Comparison of ENCODE assay signal across 31 cellular contexts in the genomic region with DNA sequence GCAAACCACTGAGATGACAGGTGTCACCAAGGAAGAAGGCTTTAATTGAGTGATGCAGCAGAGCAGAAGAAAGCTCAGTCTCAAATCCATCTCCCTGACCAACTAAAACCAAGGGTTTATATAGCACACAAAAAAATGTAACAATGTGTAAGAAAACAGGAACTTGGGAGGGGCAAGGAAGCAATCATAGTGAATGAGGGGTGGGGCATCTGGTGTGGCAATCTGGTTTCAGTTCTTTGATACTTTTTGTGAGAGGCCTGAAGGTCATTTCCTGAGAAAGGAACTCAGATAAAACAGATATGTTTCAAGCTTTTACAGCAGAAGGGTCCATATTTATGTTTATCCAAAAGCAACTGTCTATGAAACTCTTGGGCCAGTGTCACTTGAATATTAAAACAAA. TPM values are rescaled to one million over a fixed set of nuclear protein-coding genes. Genes with fewer than 3 reads are reported as not detected.
DNase-seq lines count a peak whose midpoint lies in the region; ATAC-seq, FAIRE-seq and TF ChIP-seq lines count a peak whose summit lies in the region.
"Had no signal": no experiment of that assay in that cellular context is flagged by ENCODE, and none has a peak within 500 bp of the region (broad histone marks: within the 10 kb centered on the region; RNA-seq: fewer than 3 reads in every experiment).

No MANE protein-coding gene starts in this region.

- CTCF ChIA-PET in A549 (lab: Yijun Ruan, JAX), result interaction anchor here (1.0 to 2.8 kb wide), 5 partner anchors 10 to 32 kb away, joined by 3 to 16 read pairs (median 4); no protein-coding TSS in a partner anchor

- POLR2A ChIA-PET in A549 (lab: Yijun Ruan, JAX), result no interaction called here

- TF ChIP-seq POLR2A in A549 (IDR thresholded peaks at IDR 0.05; ENCODE audit: low read length) (no peak), suprapubic skin (IDR thresholded peaks at IDR 0.05) (no peak)

- TF ChIP-seq EP300 in A549 (IDR thresholded peaks at IDR 0.05) (no peak), suprapubic skin (IDR thresholded peaks at IDR 0.05) (no peak)

- no peaks in the 10 kb centered on the region for H3K27me3 ChIP-seq in suprapubic skin
- H3K27me3 ChIP-seq: brain microvascular endothelial cell, esophagus squamous epithelium, SJCRH30, testis had no signal

- no peak for TF ChIP-seq RAD21 in A549 (conservative IDR thresholded peaks at IDR 0.05 in 1 of 2, IDR thresholded peaks at IDR 0.05 in 1 of 2)

- ATAC-seq in A549, result no peak
- ATAC-seq: left ventricle myocardium superior; stimulated activated naive CD8-positive, alpha-beta T cell treated with anti-CD3 and anti-CD28 coated beads, Interleukin-15, Interleukin-2, amounts not matched to agents 100 U/mL and 50 U/mL, for 24 hours had no signal

- H3K9me3 ChIP-seq in A549 (no peaks in the 10 kb centered on the region), suprapubic skin (no peaks in the 10 kb centered on the region)
- H3K9me3 ChIP-seq: HAP-1, testis had no signal

- DNase-seq in A549 (ENCODE audit: low read depth in 1 of 2, low spot score in 1 of 2) (no peak), GM19239 (ENCODE audit: insufficient read length, low spot score) (no peak), NOMO-1 treated with DMSO at 0.1 percent for 48 hours (lab: John Stamatoyannopoulos, UW; ENCODE audit: unreplicated experiment) (peak; percentile 73), NCI-H146 treated with DMSO at 0.1 percent for 48 hours (lab: John Stamatoyannopoulos, UW; ENCODE audit: unreplicated experiment) (no peak), NCI-H2196 (lab: John Stamatoyannopoulos, UW; ENCODE audit: unreplicated experiment) (no peak), suprapubic skin (ENCODE audit: low spot score in 2 of 2) (no peak)
- DNase-seq: activated CD4-positive, alpha-beta T cell treated with anti-CD3 and anti-CD28 coated beads, Interleukin-2, amount 10 ng/mL, durations not matched to agents 24 days and 14 days; activated naive CD4-positive, alpha-beta T cell treated with anti-CD3 and anti-CD28 coated beads, Interleukin-2, amount 50 U/mL, for 16 hours; amniotic stem cell; brain microvascular endothelial cell; cerebellar nuclear complex; esophagus squamous epithelium; Kasumi-1; kidney; left ventricle myocardium superior; NCI-H1105; NCI-H2029 treated with DMSO at 0.1 percent for 48 hours; NCI-H2227 treated with DMSO at 0.1 percent for 48 hours; NCI-H526 treated with DMSO at 0.1 percent for 48 hours; SJCRH30; small intestine; stimulated activated naive CD8-positive, alpha-beta T cell treated with anti-CD3 and anti-CD28 coated beads, Interleukin-15, Interleukin-2, amounts not matched to agents 100 U/mL and 50 U/mL, for 24 hours; SW 1271; T-helper 9 cell; testis; WERI-Rb-1 had no signal

- H3K27ac Mint-ChIP-seq in dendritic cell treated with granulocyte-macrophage colony-stimulating factor and Interleukin-4, amounts not matched to agents 40 ng/mL and 50 ng/mL, for 4 days, result peak overlapping the region; percentile 65

- H3K4me1 Mint-ChIP-seq in dendritic cell treated with granulocyte-macrophage colony-stimulating factor and Interleukin-4, amounts not matched to agents 40 ng/mL and 50 ng/mL, for 4 days (ENCODE audit: low read depth), result peaks cover 57% of the 10 kb centered on the region

- H3K4me3 ChIP-seq in A549, result no peak overlapping the region
- H3K4me3 ChIP-seq in suprapubic skin, result no peak overlapping the region
- H3K4me3 ChIP-seq: esophagus squamous epithelium, HAP-1, SJCRH30, testis had no signal

- H3K4me1 ChIP-seq in A549 (no peaks in the 10 kb centered on the region), suprapubic skin (peaks cover 5% of the 10 kb centered on the region)
- H3K4me1 ChIP-seq: SJCRH30 had no signal

- intact Hi-C loops in dendritic cell treated with granulocyte-macrophage colony-stimulating factor and Interleukin-4, amounts not matched to agents 40 ng/mL and 50 ng/mL, for 4 days (cut with micrococcal nuclease), result no loop called here

- H3K36me3 Mint-ChIP-seq in dendritic cell treated with granulocyte-macrophage colony-stimulating factor and Interleukin-4, amounts not matched to agents 40 ng/mL and 50 ng/mL, for 4 days (ENCODE audit: low read depth), result peaks cover 66% of the 10 kb centered on the region

- H3K9me3 Mint-ChIP-seq in dendritic cell treated with granulocyte-macrophage colony-stimulating factor and Interleukin-4, amounts not matched to agents 40 ng/mL and 50 ng/mL, for 4 days, result peaks cover 28% of the 10 kb centered on the region

- H3K27me3 Mint-ChIP-seq in dendritic cell treated with granulocyte-macrophage colony-stimulating factor and Interleukin-4, amounts not matched to agents 40 ng/mL and 50 ng/mL, for 4 days, result no peaks in the 10 kb centered on the region
- H3K27me3 Mint-ChIP-seq: activated CD4-positive, alpha-beta T cell treated with anti-CD3 and anti-CD28 coated beads, Interleukin-2, amount 10 ng/mL, durations not matched to agents 24 days and 14 days had no signal

- H3K4me3 Mint-ChIP-seq in dendritic cell treated with granulocyte-macrophage colony-stimulating factor and Interleukin-4, amounts not matched to agents 40 ng/mL and 50 ng/mL, for 4 days, result no peak overlapping the region
- H3K4me3 Mint-ChIP-seq: activated CD4-positive, alpha-beta T cell treated with anti-CD3 and anti-CD28 coated beads, Interleukin-2, amount 10 ng/mL, durations not matched to agents 24 days and 14 days had no signal

- peak; percentile 23 for FAIRE-seq in A549 (lab: Jason Lieb, UNC)
- FAIRE-seq in GM19239 (lab: Jason Lieb, UNC), result peak; percentile 78
- FAIRE-seq: frontal cortex, GM12891, kidney, small intestine had no signal

- no peak overlapping the region for H3K27ac ChIP-seq in A549
- no peak overlapping the region for H3K27ac ChIP-seq in suprapubic skin
- H3K27ac ChIP-seq: brain microvascular endothelial cell, esophagus squamous epithelium, SJCRH30, testis, WERI-Rb-1 had no signal

- no peaks in the 10 kb centered on the region for H3K36me3 ChIP-seq in suprapubic skin
- H3K36me3 ChIP-seq: brain microvascular endothelial cell, HAP-1, SJCRH30, WERI-Rb-1 had no signal

- no peak overlapping the region for H3K4me2 ChIP-seq in A549

- TF ChIP-seq CTCF in A549 (IDR thresholded peaks at IDR 0.05) (no peak), suprapubic skin (IDR thresholded peaks at IDR 0.05) (no peak)

TF ChIP-seq in A549, 52 proteins besides CTCF, POLR2A, EP300 and RAD21 (continues in another document):
- TF ChIP-seq HDAC2 (IDR thresholded peaks at IDR 0.05) (no peak), FOXS1 (CRISPR knock-in tag; IDR thresholded peaks at IDR 0.05) (no peak), CEBPB (IDR thresholded peaks at IDR 0.05) (no peak), KDM5A (IDR thresholded peaks at IDR 0.05) (no peak), SREBF2 (IDR thresholded peaks at IDR 0.05) (no peak), ZSCAN20 (CRISPR knock-in tag; IDR thresholded peaks at IDR 0.05) (no peak), MAZ (IDR thresholded peaks at IDR 0.05; ENCODE audit: borderline replicate concordance, low read depth, low read length) (no peak), FOSB (CRISPR knock-in tag; IDR thresholded peaks at IDR 0.05) (no peak), MYC (IDR thresholded peaks at IDR 0.05; ENCODE audit: borderline replicate concordance, low read length) (no peak), SMC3 (IDR thresholded peaks at IDR 0.05) (no peak), TP53 (CRISPR knock-in tag; IDR thresholded peaks at IDR 0.05) (no peak), CHD4 (IDR thresholded peaks at IDR 0.05; ENCODE audit: borderline replicate concordance) (no peak), KDM1A (IDR thresholded peaks at IDR 0.05; ENCODE audit: low read depth) (no peak), RCOR1 (IDR thresholded peaks at IDR 0.05; ENCODE audit: low read depth, low read length) (no peak), TFCP2L1 (CRISPR knock-in tag; IDR thresholded peaks at IDR 0.05) (no peak), RARB (CRISPR knock-in tag; IDR thresholded peaks at IDR 0.05) (no peak)
- TF ChIP-seq, protein P1, sequence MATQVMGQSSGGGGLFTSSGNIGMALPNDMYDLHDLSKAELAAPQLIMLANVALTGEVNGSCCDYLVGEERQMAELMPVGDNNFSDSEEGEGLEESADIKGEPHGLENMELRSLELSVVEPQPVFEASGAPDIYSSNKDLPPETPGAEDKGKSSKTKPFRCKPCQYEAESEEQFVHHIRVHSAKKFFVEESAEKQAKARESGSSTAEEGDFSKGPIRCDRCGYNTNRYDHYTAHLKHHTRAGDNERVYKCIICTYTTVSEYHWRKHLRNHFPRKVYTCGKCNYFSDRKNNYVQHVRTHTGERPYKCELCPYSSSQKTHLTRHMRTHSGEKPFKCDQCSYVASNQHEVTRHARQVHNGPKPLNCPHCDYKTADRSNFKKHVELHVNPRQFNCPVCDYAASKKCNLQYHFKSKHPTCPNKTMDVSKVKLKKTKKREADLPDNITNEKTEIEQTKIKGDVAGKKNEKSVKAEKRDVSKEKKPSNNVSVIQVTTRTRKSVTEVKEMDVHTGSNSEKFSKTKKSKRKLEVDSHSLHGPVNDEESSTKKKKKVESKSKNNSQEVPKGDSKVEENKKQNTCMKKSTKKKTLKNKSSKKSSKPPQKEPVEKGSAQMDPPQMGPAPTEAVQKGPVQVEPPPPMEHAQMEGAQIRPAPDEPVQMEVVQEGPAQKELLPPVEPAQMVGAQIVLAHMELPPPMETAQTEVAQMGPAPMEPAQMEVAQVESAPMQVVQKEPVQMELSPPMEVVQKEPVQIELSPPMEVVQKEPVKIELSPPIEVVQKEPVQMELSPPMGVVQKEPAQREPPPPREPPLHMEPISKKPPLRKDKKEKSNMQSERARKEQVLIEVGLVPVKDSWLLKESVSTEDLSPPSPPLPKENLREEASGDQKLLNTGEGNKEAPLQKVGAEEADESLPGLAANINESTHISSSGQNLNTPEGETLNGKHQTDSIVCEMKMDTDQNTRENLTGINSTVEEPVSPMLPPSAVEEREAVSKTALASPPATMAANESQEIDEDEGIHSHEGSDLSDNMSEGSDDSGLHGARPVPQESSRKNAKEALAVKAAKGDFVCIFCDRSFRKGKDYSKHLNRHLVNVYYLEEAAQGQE (IDR thresholded peaks at IDR 0.05), result no peak
- TF ChIP-seq, protein P2, sequence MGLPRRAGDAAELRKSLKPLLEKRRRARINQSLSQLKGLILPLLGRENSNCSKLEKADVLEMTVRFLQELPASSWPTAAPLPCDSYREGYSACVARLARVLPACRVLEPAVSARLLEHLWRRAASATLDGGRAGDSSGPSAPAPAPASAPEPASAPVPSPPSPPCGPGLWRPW (IDR thresholded peaks at IDR 0.05), result no peak

RNA-seq across cellular contexts. Expression of a gene that starts 19.7 kb away (rescaled TPM):
- polyA plus RNA-seq in A549 (2011; rRNA removed), result not detected in 2 replicates
- not detected in 2 replicates for polyA plus RNA-seq in A549 (2012; cell fraction: cytosol; rRNA removed)
- polyA plus RNA-seq in A549 (2012; cell fraction: nucleus; rRNA removed), result not detected in 2 replicates
- polyA plus RNA-seq in A549 (2017; fragmentation: RNase III; extraction: RNeasy Plus Mini Kit Qiagen cat#74134 plus additional on column Dnase treatment), result 0.01 TPM in 1 of 3 replicates, not detected in the others
- not detected in 2 replicates for polyA minus RNA-seq in A549 (2011; rRNA and poly(A)+ RNA removed)
- under 1 TPM in 3 of 4 donors, not detected in 1; 0.11 to 0.32 (median 0.18) TPM for total RNA-seq in suprapubic skin
- total RNA-seq: dermis microvascular lymphatic vessel endothelial cell, SJCRH30 had no signal
